ENCODE assay signal across 8 cellular contexts in the genomic region with DNA sequence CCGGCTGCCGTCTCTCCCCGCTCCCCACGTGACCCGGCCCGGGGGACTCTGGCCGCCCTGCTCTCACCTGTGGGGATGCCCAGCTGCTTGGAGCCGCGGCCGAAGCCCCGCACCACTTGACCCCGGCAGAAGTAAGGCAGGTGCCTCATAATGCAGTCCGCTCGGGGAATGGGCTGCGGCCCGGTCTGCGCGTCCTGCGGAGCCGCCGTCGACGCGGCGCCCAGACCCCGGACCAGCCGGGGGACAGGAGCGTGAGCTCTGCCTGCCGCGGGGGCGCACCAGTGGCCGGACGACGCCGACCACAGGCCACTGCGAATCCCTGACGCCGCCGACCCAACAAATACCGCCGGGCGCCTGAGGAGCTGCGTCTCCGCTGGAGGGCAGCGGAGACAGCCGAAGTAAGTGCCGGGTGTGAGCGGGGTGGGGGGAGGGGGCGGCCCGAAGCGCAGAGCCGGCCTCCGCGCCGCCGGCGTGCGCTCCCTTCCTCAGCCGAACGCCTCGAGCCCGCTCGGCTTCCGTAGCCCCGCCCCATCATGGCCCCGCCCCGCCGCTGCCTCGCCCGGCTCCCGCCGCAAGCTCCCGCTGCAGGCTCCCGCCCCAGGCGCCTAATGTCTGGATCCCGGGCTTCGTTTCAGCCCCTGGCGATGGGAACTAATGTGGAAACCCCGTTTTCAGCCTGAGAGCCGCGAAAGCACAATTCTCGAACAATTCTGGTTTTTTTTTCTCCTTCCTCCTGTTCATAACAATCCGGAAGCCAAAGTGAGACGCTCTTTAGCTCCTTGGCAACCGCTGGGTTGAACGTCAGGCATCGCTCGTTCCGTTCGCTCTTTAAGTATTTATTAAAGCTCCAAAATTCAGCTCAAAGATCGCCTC. TPM values are rescaled to one million over a fixed set of nuclear protein-coding genes. Genes with fewer than 3 reads are reported as not detected.
DNase-seq lines count a peak whose midpoint lies in the region; ATAC-seq and TF ChIP-seq lines count a peak whose summit lies in the region.

A gene (minus strand): TSS at position 404 of the 873 bp plus-strand sequence. CDS start 255 bp downstream, at position 149.

- H3K36me3 Mint-ChIP-seq in CD8-positive, alpha-beta T cell, result peaks cover 8% of the 10 kb centered on the region
- H3K36me3 Mint-ChIP-seq in memory B cell, result peaks cover 5% of the 10 kb centered on the region

- peak; percentile 88 for ATAC-seq in CD8-positive, alpha-beta T cell
- ATAC-seq in GM19397 (IDR thresholded peaks at IDR 0.05; ENCODE audit: unreplicated experiment), result peak; percentile 74
- peak; percentile 71 for ATAC-seq in HG03571 (IDR thresholded peaks at IDR 0.05; ENCODE audit: unreplicated experiment)
- ATAC-seq in memory B cell (ENCODE audit: low read depth), result peak; percentile 85

- no peaks in the 10 kb centered on the region for H3K9me3 ChIP-seq in CD8-positive, alpha-beta T cell (ENCODE audit: low read length)
- H3K9me3 ChIP-seq in effector memory CD4-positive, alpha-beta T cell (ENCODE audit: control insufficient read depth, low read length), result no peaks in the 10 kb centered on the region

- peaks cover 40% of the 10 kb centered on the region for H3K4me1 Mint-ChIP-seq in CD8-positive, alpha-beta T cell (ENCODE audit: low read depth)
- H3K4me1 Mint-ChIP-seq in memory B cell, result peaks cover 10% of the 10 kb centered on the region

- H3K27me3 Mint-ChIP-seq in CD8-positive, alpha-beta T cell (ENCODE audit: low read depth), result no peaks in the 10 kb centered on the region
- H3K27me3 Mint-ChIP-seq in memory B cell, result peaks cover 1% of the 10 kb centered on the region

- TF ChIP-seq CTCF in CD8-positive, alpha-beta T cell (IDR thresholded peaks at IDR 0.05), result no peak

- intact Hi-C loops in CD8-positive, alpha-beta T cell (cut with DNase I, micrococcal nuclease), result loop anchor here (1.0 to 10.0 kb wide), 15 partner anchors 9 to 1439 kb away; a partner anchor contains a TSS

- H3K27ac Mint-ChIP-seq in CD8-positive, alpha-beta T cell, result peak within 1 kb of the TSS; percentile 97
- H3K27ac Mint-ChIP-seq in memory B cell, result peak within 1 kb of the TSS; percentile 94

- H3K4me3 Mint-ChIP-seq in CD8-positive, alpha-beta T cell, result peak within 1 kb of the TSS; percentile 90
- H3K4me3 Mint-ChIP-seq in memory B cell, result peak within 1 kb of the TSS; percentile 97

- H3K27ac ChIP-seq in CD8-positive, alpha-beta T cell (ENCODE audit: low read depth, low read length), result peak within 1 kb of the TSS; percentile 87
- peak within 1 kb of the TSS; percentile 79 for H3K27ac ChIP-seq in effector memory CD4-positive, alpha-beta T cell (ENCODE audit: insufficient read depth, low read length, poor library complexity, severe bottlenecking)

- no peaks in the 10 kb centered on the region for H3K9me3 Mint-ChIP-seq in CD8-positive, alpha-beta T cell
- peaks cover 2% of the 10 kb centered on the region for H3K9me3 Mint-ChIP-seq in memory B cell

- CTCF ChIA-PET in CD8-positive, alpha-beta T cell (lab: Charles Lee), result interaction anchor here (0.6 to 3.0 kb wide), 10 partner anchors 9 to 309 kb away, joined by 3 to 12 read pairs (median 4); no protein-coding TSS in a partner anchor
- CTCF ChIA-PET in activated CD8-positive, alpha-beta memory T cell treated with anti-CD3 and anti-CD28 coated beads for 36 hours (lab: Charles Lee), result interaction anchor here (1.1 to 1.6 kb wide), 4 partner anchors 45 to 310 kb away, joined by 3 to 4 read pairs (median 4); no protein-coding TSS in a partner anchor

- H3K4me1 ChIP-seq in CD8-positive, alpha-beta T cell (ENCODE audit: insufficient read depth, low read length), result peaks cover 19% of the 10 kb centered on the region
- H3K4me1 ChIP-seq in effector memory CD4-positive, alpha-beta T cell (ENCODE audit: control insufficient read depth, insufficient read depth, low read length, poor library complexity, severe bottlenecking), result peaks cover 9% of the 10 kb centered on the region

- H3K4me3 ChIP-seq in CD8-positive, alpha-beta T cell (ENCODE audit: low read depth, low read length), result peak within 1 kb of the TSS; percentile 89
- peak within 1 kb of the TSS; percentile 94 for H3K4me3 ChIP-seq in effector memory CD4-positive, alpha-beta T cell (ENCODE audit: insufficient read depth, low read depth, low read length, poor library complexity, severe bottlenecking)

- no peaks in the 10 kb centered on the region for H3K27me3 ChIP-seq in CD8-positive, alpha-beta T cell (ENCODE audit: insufficient read depth, low read length)
- H3K27me3 ChIP-seq in effector memory CD4-positive, alpha-beta T cell (replicated peaks; ENCODE audit: control insufficient read depth, insufficient read depth, low read length, poor library complexity, severe bottlenecking), result no peaks in the 10 kb centered on the region

- peak; percentile 89 to 96 (median 91) for DNase-seq in CD8-positive, alpha-beta T cell
- DNase-seq in NCI-H82 treated with DMSO at 0.1 percent for 48 hours (lab: John Stamatoyannopoulos, UW; ENCODE audit: unreplicated experiment) (peak; percentile 53), memory B cell (ENCODE audit: low spot score in 2 of 2) (peak; percentile 86 to 92)
- DNase-seq in effector memory CD4-positive, alpha-beta T cell, result peak; percentile 83 to 86 (median 85)
- peak; percentile 89 for DNase-seq in stimulated activated CD8-positive, alpha-beta memory T cell treated with anti-CD3 and anti-CD28 coated beads, Interleukin-12 subunit alpha, Interleukin-12 subunit beta, amount 100 ng/mL, for 4 hours (ENCODE audit: low read depth)

- POLR2A ChIA-PET in CD8-positive, alpha-beta T cell (lab: Charles Lee), result interaction anchor here (0.6 to 3.1 kb wide), 17 partner anchors 10 to 1398 kb away, joined by 3 to 12 read pairs (median 4); a partner anchor contains a TSS
- POLR2A ChIA-PET in activated CD8-positive, alpha-beta memory T cell treated with anti-CD3 and anti-CD28 coated beads for 36 hours (lab: Charles Lee), result interaction anchor here (0.6 to 1.9 kb wide), 9 partner anchors 10 to 182 kb away, joined by 3 to 10 read pairs (median 4); a partner anchor contains a TSS

- no peaks in the 10 kb centered on the region for H3K36me3 ChIP-seq in CD8-positive, alpha-beta T cell (ENCODE audit: insufficient read depth, low read length)
- H3K36me3 ChIP-seq in effector memory CD4-positive, alpha-beta T cell (ENCODE audit: control insufficient read depth, insufficient read depth, low read length), result no peaks in the 10 kb centered on the region

RNA-seq across cellular contexts. Expression of the gene that starts here (rescaled TPM):
- total RNA-seq in CD8-positive, alpha-beta T cell, result 1 to 10 TPM; 7.9 to 9.9 TPM
- total RNA-seq in activated CD8-positive, alpha-beta memory T cell treated with anti-CD3 and anti-CD28 coated beads for 36 hours, result 10 to 100 TPM; 14.5 to 15.5 TPM

Comparison
In these comparisons a context has a peak if more than half of its experiments do, and no peak if none do; other contexts are left out.
1. Peak in every context shown above with its lines: DNase-seq, ATAC-seq, H3K4me3 ChIP-seq and H3K27ac ChIP-seq.